7 cellular contexts compared by ENCODE assay signal in the genomic region with DNA sequence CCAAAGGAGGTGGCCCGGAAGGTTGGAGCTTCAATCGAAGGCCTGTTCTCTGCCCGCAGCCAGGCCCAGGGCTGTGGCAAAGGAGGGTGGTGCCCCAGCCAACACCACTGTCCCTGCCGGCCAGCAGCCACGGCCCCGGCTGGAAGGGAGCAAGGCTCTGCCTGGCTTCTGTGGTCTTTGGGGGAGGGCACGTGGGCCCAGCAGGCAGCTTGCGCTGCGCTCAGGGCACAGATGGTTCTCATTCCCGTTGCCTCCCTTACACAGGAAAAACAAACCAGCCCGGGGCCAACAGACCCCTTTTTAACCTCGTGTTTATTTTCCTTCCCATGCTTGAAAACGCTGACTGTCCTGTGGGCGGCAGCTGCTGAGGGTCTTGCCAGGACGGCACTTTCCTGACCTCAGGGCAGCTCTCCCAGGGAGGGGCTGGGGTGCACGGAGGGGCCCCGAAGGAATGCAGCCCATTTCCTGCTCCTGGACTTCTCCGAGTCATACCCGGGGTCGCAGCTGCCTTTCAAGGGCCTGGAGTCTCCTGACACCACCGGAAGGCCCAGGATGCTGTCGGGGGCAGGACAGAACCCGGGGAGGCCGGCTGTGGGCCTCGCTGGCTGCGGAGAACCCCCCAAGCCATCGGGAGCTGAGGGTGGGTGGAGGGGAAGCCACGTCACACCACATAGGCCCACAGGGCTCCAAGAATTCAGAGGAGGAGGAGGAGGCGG. TPM values are rescaled to one million over a fixed set of nuclear protein-coding genes. Genes with fewer than 3 reads are reported as not detected.
A peak's percentile ranks its signal among the peaks of the same experiment; 100 is the strongest.
DNase-seq lines count a peak whose midpoint lies in the region; TF ChIP-seq lines count a peak whose summit lies in the region.

No MANE protein-coding gene starts in this region.

- peak overlapping the region; percentile 55 for H3K27ac ChIP-seq in temporal lobe (ENCODE audit: low read depth, low read length)

- H3K4me3 ChIP-seq in astrocyte of the spinal cord (ENCODE audit: low read depth, low read length) = no peak overlapping the region

- in situ Hi-C loops in astrocyte of the spinal cord (cut with HindIII; ENCODE audit: low sequenced_read_pairs) = no loop called here

- peak; percentile 30 for DNase-seq in HK-2 (ENCODE audit: unreplicated experiment)
- DNase-seq in astrocyte of the spinal cord (ENCODE audit: low read depth, low spot score) = peak; percentile 88
- peak; percentile 79 for DNase-seq in iris pigment epithelial cell (ENCODE audit: low read depth)
- DNase-seq in middle frontal gyrus (ENCODE audit: extremely low spot score, low spot score) = no peak
- DNase-seq in COLO668 (lab: John Stamatoyannopoulos, UW; ENCODE audit: unreplicated experiment) = no peak
- DNase-seq in SKM-1 treated with dmso at 0.1 percent for 144 hours (lab: John Stamatoyannopoulos, UW; ENCODE audit: unreplicated experiment) = no peak

- no peak for TF ChIP-seq CTCF in astrocyte of the spinal cord (IDR thresholded peaks at IDR 0.05; ENCODE audit: low read depth, low read length)

RNA-seq across cellular contexts. Expression of gene GPSM1, which starts 1.1 kb away (rescaled TPM):
- 49.7 TPM for total RNA-seq in temporal lobe

RNA-seq across cellular contexts. Expression of gene CCDC187, which starts 22.3 kb away (rescaled TPM):
- total RNA-seq in temporal lobe = under 0.01 TPM

RNA-seq across cellular contexts. Expression of gene DNLZ, which starts 37.3 kb away (rescaled TPM):
- 11.1 TPM for total RNA-seq in temporal lobe

RNA-seq across cellular contexts. Expression of gene CARD9, which starts 47.2 kb away (rescaled TPM):
- total RNA-seq in temporal lobe = under 0.01 TPM

Comparison
In these comparisons a context has a peak if more than half of its experiments do, and no peak if none do; other contexts are left out.
1. DNase-seq: peak in HK-2 (single experiment), astrocyte of the spinal cord (single experiment) and iris pigment epithelial cell (single experiment); none in middle frontal gyrus (single experiment), COLO668 (single experiment) and SKM-1 treated with dmso at 0.1 percent for 144 hours (single experiment).